25 cellular contexts compared by ENCODE assay signal in genomic region chr12:84247931-84248330, GRCh38.
DNase-seq lines count a peak whose midpoint lies in the region; ATAC-seq, FAIRE-seq and TF ChIP-seq lines count a peak whose summit lies in the region.
"Had no signal": no experiment of that assay in that cellular context is flagged by ENCODE, and none has a peak within 500 bp of the region (broad histone marks: within the 10 kb centered on the region; RNA-seq: fewer than 3 reads in every experiment).

No MANE protein-coding gene starts in this region.

- no peak overlapping the region for H3K4me2 ChIP-seq in SK-N-SH
- H3K4me2 ChIP-seq: A549; BLaER1 treated with 17β-estradiol and CSF1 and Interleukin-3, amounts not matched to agents 10 nM and 100 nM; GM23338 had no signal

- TF ChIP-seq CTCF in SK-N-SH (IDR thresholded peaks at IDR 0.05) (no peak), bronchial epithelial cell (IDR thresholded peaks at IDR 0.05; ENCODE audit: insufficient read depth, low read length, severe bottlenecking) (no peak), lower leg skin (IDR thresholded peaks at IDR 0.05) (no peak), kidney (IDR thresholded peaks at IDR 0.05; ENCODE audit: borderline replicate concordance, extremely low read depth, insufficient read depth) (no peak)

- POLR2A ChIA-PET in SK-N-SH (lab: Yijun Ruan, JAX): no interaction called here

- ATAC-seq in SK-N-SH treated with all-trans-retinoic acid at 6 μM for 48 hours: no peak
- ATAC-seq: A549, GM23338, HCT116 had no signal

- H3K27me3 ChIP-seq in SK-N-SH (ENCODE audit: insufficient read depth): no peaks in the 10 kb centered on the region
- H3K27me3 ChIP-seq in bronchial epithelial cell (ENCODE audit: control insufficient read depth, insufficient read depth, low read length): no peaks in the 10 kb centered on the region
- H3K27me3 ChIP-seq: BE2C; BLaER1 treated with 17β-estradiol and CSF1 and Interleukin-3, amounts not matched to agents 10 nM and 100 nM had no signal

- no peak for TF ChIP-seq RAD21 in SK-N-SH (IDR thresholded peaks at IDR 0.05; ENCODE audit: low read length)

- no peak for TF ChIP-seq EP300 in SK-N-SH (IDR thresholded peaks at IDR 0.05; ENCODE audit: borderline replicate concordance in 1 of 2, low read depth in 1 of 2, low read length in 1 of 2)

- CTCF ChIA-PET in SK-N-SH (lab: Yijun Ruan, JAX): no interaction called here

- H3K79me2 ChIP-seq in SK-N-SH (ENCODE audit: insufficient read depth): no peaks in the 10 kb centered on the region

- no peaks in the 10 kb centered on the region for H3K9me2 ChIP-seq in SK-N-SH

- peaks cover 4% of the 10 kb centered on the region for H3F3A ChIP-seq in SK-N-SH (replicated peaks; ENCODE audit: insufficient read depth)

- TF ChIP-seq POLR2A in lower leg skin (IDR thresholded peaks at IDR 0.05): no peak

- H3K4me3 ChIP-seq in SK-N-SH (ENCODE audit: low read depth in 2 of 2, low read length in 1 of 2) (no peak overlapping the region), bronchial epithelial cell (ENCODE audit: low read depth, low read length) (no peak overlapping the region), lower leg skin (ENCODE audit: low read depth, poor library complexity, severe bottlenecking) (no peak overlapping the region), kidney (ENCODE audit: low read length in 2 of 2) (no peak overlapping the region)
- H3K4me3 ChIP-seq: A549; BLaER1 treated with 17β-estradiol and CSF1 and Interleukin-3, amounts not matched to agents 10 nM and 100 nM; GM23338 had no signal

- intact Hi-C loops in lower leg skin (cut with DNase I; ENCODE audit: low total_unique reads): no loop called here
- intact Hi-C loops in kidney (cut with DNase I): no loop called here

- WGBS in SK-N-SH (ENCODE audit: low lambda C conversion rate): 73% methylated on average over 2 of the region's 2 CpGs
- 80 to 82% methylated on average over 2 of the region's 2 CpGs for WGBS in lower leg skin, 2 donors

- no peak for DNase-seq in SK-N-SH
- peak; percentile 7 for DNase-seq in HT1080 (ENCODE audit: low read depth)
- peak; percentile 75 for DNase-seq in bronchial epithelial cell (ENCODE audit: low read depth)
- peak; percentile 5 for DNase-seq in glomerular endothelial cell (ENCODE audit: extremely low read depth, low read depth, low spot score)
- no peak for DNase-seq in lower leg skin (ENCODE audit: low spot score in 2 of 2)
- DNase-seq in activated CD4-positive, CD25-positive, alpha-beta regulatory T cell treated with anti-CD3 and anti-CD28 coated beads, Interleukin-2, amount 50 U/mL, for 72 hours: no peak
- no peak for DNase-seq in kidney
- DNase-seq: 8988T; ACHN; AML-193; BE2C; CD4-positive, alpha-beta T cell; CD8-positive, alpha-beta memory T cell; DMS 273 treated with DMSO at 0.1 percent for 48 hours; DMS79; GF-D8; H9 had no signal

- H3K4me1 ChIP-seq in SK-N-SH (ENCODE audit: control insufficient read depth in 1 of 2, insufficient read depth in 2 of 2, low read depth in 1 of 2, low read length in 1 of 2) (no peaks in the 10 kb centered on the region), kidney (ENCODE audit: control insufficient read depth in 1 of 2, insufficient read depth in 1 of 2, low read depth in 1 of 2, low read length in 2 of 2) (no peaks in the 10 kb centered on the region)
- H3K4me1 ChIP-seq: A549; BE2C; BLaER1 treated with 17β-estradiol and CSF1 and Interleukin-3, amounts not matched to agents 10 nM and 100 nM had no signal

- no peak for FAIRE-seq in bronchial epithelial cell (lab: Jason Lieb, UNC)
- FAIRE-seq in kidney (lab: Jason Lieb, UNC): no peak
- FAIRE-seq: A549, D721Med, GM12891, GM18507 had no signal

- H3K27ac ChIP-seq in SK-N-SH (ENCODE audit: low read depth in 2 of 2, low read length in 1 of 2) (no peak overlapping the region), kidney (ENCODE audit: low read depth in 2 of 2, low read length in 2 of 2) (no peak overlapping the region)
- H3K27ac ChIP-seq: A549; BLaER1 treated with 17β-estradiol and CSF1 and Interleukin-3, amounts not matched to agents 10 nM and 100 nM had no signal

- H3K9ac ChIP-seq in SK-N-SH: no peak overlapping the region
- H3K9ac ChIP-seq in kidney (ENCODE audit: low read length in 2 of 2): no peak overlapping the region
- H3K9ac ChIP-seq: BLaER1 treated with 17β-estradiol and CSF1 and Interleukin-3, amounts not matched to agents 10 nM and 100 nM had no signal

- no peak overlapping the region for H2AFZ ChIP-seq in SK-N-SH (ENCODE audit: low read depth)
- H2AFZ ChIP-seq: GM23338 had no signal

- no peaks in the 10 kb centered on the region for H3K9me3 ChIP-seq in SK-N-SH
- H3K9me3 ChIP-seq in kidney (ENCODE audit: control insufficient read depth in 1 of 2, low read length in 2 of 2): no peaks in the 10 kb centered on the region
- H3K9me3 ChIP-seq: A549; BE2C; BLaER1 treated with 17β-estradiol and CSF1 and Interleukin-3, amounts not matched to agents 10 nM and 100 nM had no signal

- H3K36me3 ChIP-seq in SK-N-SH (replicated peaks in 1 of 2; ENCODE audit: control insufficient read depth in 1 of 2, insufficient read depth in 2 of 2, low read length in 1 of 2) (no peaks in the 10 kb centered on the region), bronchial epithelial cell (ENCODE audit: control insufficient read depth, insufficient read depth, low read length) (no peaks in the 10 kb centered on the region), kidney (ENCODE audit: control insufficient read depth in 1 of 2, insufficient read depth in 2 of 2, low read length in 2 of 2) (no peaks in the 10 kb centered on the region)
- H3K36me3 ChIP-seq: BE2C; BLaER1 treated with 17β-estradiol and CSF1 and Interleukin-3, amounts not matched to agents 10 nM and 100 nM had no signal

- no peaks in the 10 kb centered on the region for H4K20me1 ChIP-seq in SK-N-SH (ENCODE audit: insufficient read depth)
- H4K20me1 ChIP-seq: BLaER1 treated with 17β-estradiol and CSF1 and Interleukin-3, amounts not matched to agents 10 nM and 100 nM had no signal

TF ChIP-seq in SK-N-SH, 30 proteins besides CTCF, POLR2A, EP300 and RAD21:
- no peak for TF ChIP-seq NRF1 (IDR thresholded peaks at IDR 0.05; ENCODE audit: low read depth, low read length)
- 0 out of 2 replicates have a peak, but pooled peaks have one; percentile 19 for TF ChIP-seq JUND (IDR thresholded peaks at IDR 0.05)

TF ChIP-seq in SK-N-SH treated with all-trans-retinoic acid at 6 μM for 48 hours, 23 proteins besides CTCF, POLR2A, EP300 and RAD21:
- TF ChIP-seq CREB5 (CRISPR knock-in tag; IDR thresholded peaks at IDR 0.05; ENCODE audit: low read depth) (no peak), RARB (CRISPR knock-in tag; IDR thresholded peaks at IDR 0.05) (no peak), CSRNP3 (CRISPR knock-in tag; IDR thresholded peaks at IDR 0.05) (no peak), ZNF565 (CRISPR knock-in tag; conservative IDR thresholded peaks at IDR 0.05; ENCODE audit: low read depth) (no peak), TSHZ2 (CRISPR knock-in tag; IDR thresholded peaks at IDR 0.05) (no peak), ESRRG (CRISPR knock-in tag; IDR thresholded peaks at IDR 0.05) (no peak), ISL1 (CRISPR knock-in tag; IDR thresholded peaks at IDR 0.05) (no peak)

Comparison
In these comparisons a context has a peak if more than half of its experiments do, and no peak if none do; other contexts are left out.
1. DNase-seq: peak in HT1080 (single experiment), bronchial epithelial cell (single experiment) and glomerular endothelial cell (single experiment); none in SK-N-SH (single experiment), lower leg skin (0 of 2), activated CD4-positive, CD25-positive, alpha-beta regulatory T cell treated with anti-CD3 and anti-CD28 coated beads, Interleukin-2, amount 50 U/mL, for 72 hours (single experiment) and kidney (single experiment).